In genomic region chr15:63833246-63833696, GRCh38 we compare ENCODE assay signal across 8 cellular contexts. TPM values are rescaled to one million over a fixed set of nuclear protein-coding genes. Genes with fewer than 3 reads are reported as not detected.
A peak's percentile ranks its signal among the peaks of the same experiment; 100 is the strongest.
DNase-seq lines count a peak whose midpoint lies in the region; ATAC-seq lines count a peak whose summit lies in the region.

No MANE protein-coding gene starts in this region.

- peak; percentile 12 to 57 (median 28) for DNase-seq in CD8-positive, alpha-beta memory T cell
- peak; percentile 42 for DNase-seq in activated CD4-positive, alpha-beta T cell treated with anti-CD3 and anti-CD28 coated beads for 48 hours
- peak; percentile 5 for DNase-seq in effector CD4-positive, alpha-beta T cell
- DNase-seq in stimulated activated naive CD8-positive, alpha-beta T cell treated with anti-CD3 and anti-CD28 coated beads, Interleukin-15, Interleukin-2, amounts not matched to agents 100 U/mL and 50 U/mL, for 24 hours, result peak; percentile 41
- DNase-seq in NCI-H1694 (lab: John Stamatoyannopoulos, UW), result no peak

- no peaks in the 10 kb centered on the region for H3K27me3 ChIP-seq in CD8-positive, alpha-beta memory T cell (ENCODE audit: insufficient read depth, low read length, poor library complexity, severe bottlenecking)
- H3K27me3 ChIP-seq in HUES64 (ENCODE audit: insufficient read depth, low read length), result peaks cover 6% of the 10 kb centered on the region; the same call in 1 of the 2 replicates

- no peaks in the 10 kb centered on the region for H3K36me3 ChIP-seq in CD8-positive, alpha-beta memory T cell (ENCODE audit: insufficient read depth, low read length)
- no peaks in the 10 kb centered on the region for H3K36me3 ChIP-seq in HUES64 (ENCODE audit: insufficient read depth, low read length)
- H3K36me3 ChIP-seq in mesodermal cell (ENCODE audit: control insufficient read depth, insufficient read depth, low read length), result no peaks in the 10 kb centered on the region

- H3K4me1 Mint-ChIP-seq in CD8-positive, alpha-beta memory T cell, result peaks cover 51 to 63% (median 52%) of the 10 kb centered on the region in 3 donors

- H3K36me3 Mint-ChIP-seq in CD8-positive, alpha-beta memory T cell, result peaks cover 0 to 17% (median 1%) of the 10 kb centered on the region in 3 donors

- peaks cover 45% of the 10 kb centered on the region for H3K4me1 ChIP-seq in CD8-positive, alpha-beta memory T cell (ENCODE audit: insufficient read depth, low read length)
- H3K4me1 ChIP-seq in HUES64 (ENCODE audit: insufficient read depth, low read length) (peaks cover 6% of the 10 kb centered on the region), mesodermal cell (ENCODE audit: control insufficient read depth, insufficient read depth, low read length, poor library complexity, severe bottlenecking) (peaks cover 8% of the 10 kb centered on the region)

- ATAC-seq in GM21447 (IDR thresholded peaks at IDR 0.05; ENCODE audit: unreplicated experiment), result peak; percentile 32
- peak; percentile 55 for ATAC-seq in stimulated activated naive CD8-positive, alpha-beta T cell treated with anti-CD3 and anti-CD28 coated beads, Interleukin-15, Interleukin-2, amounts not matched to agents 100 U/mL and 50 U/mL, for 24 hours

- peak overlapping the region; percentile 98 for H3K9ac ChIP-seq in HUES64 (ENCODE audit: low read depth, low read length)

- peak overlapping the region; percentile 88 to 99 (median 95) for H3K4me3 Mint-ChIP-seq in CD8-positive, alpha-beta memory T cell

- POLR2A ChIA-PET in CD8-positive, alpha-beta memory T cell (lab: Charles Lee), result interaction anchor here (0.6 to 1.9 kb wide), 9 partner anchors 9 to 160 kb away, joined by 3 to 6 read pairs (median 4); no protein-coding TSS in a partner anchor

- no peaks in the 10 kb centered on the region for H3K9me3 ChIP-seq in CD8-positive, alpha-beta memory T cell (ENCODE audit: low read length)
- H3K9me3 ChIP-seq in HUES64 (ENCODE audit: insufficient read depth, low read depth, low read length), result no peaks in the 10 kb centered on the region
- H3K9me3 ChIP-seq in mesodermal cell (ENCODE audit: control insufficient read depth, low read length), result no peaks in the 10 kb centered on the region

- peak overlapping the region; percentile 84 to 100 (median 96) for H3K27ac Mint-ChIP-seq in CD8-positive, alpha-beta memory T cell

- peaks cover 0 to 5% of the 10 kb centered on the region in 2 donors for H3K27me3 Mint-ChIP-seq in CD8-positive, alpha-beta memory T cell

- H3K4me3 ChIP-seq in CD8-positive, alpha-beta memory T cell (ENCODE audit: low read length), result peak overlapping the region; percentile 72
- peak overlapping the region; percentile 85 for H3K4me3 ChIP-seq in HUES64 (ENCODE audit: low read length)
- peak overlapping the region; percentile 91 for H3K4me3 ChIP-seq in mesodermal cell (ENCODE audit: extremely low read depth, insufficient read depth, low read length, poor library complexity, severe bottlenecking)

- CTCF ChIA-PET in CD8-positive, alpha-beta memory T cell (lab: Charles Lee), result interaction anchor here (1.0 to 1.7 kb wide), 8 partner anchors 10 to 224 kb away, joined by 3 to 7 read pairs (median 4); partner anchors contain the start of gene DAPK2

- under 1% methylated on average over 45 of the region's 45 CpGs for WGBS in HUES64
- whole genome bisulfite sequencing in mesodermal cell (ENCODE audit: insufficient coverage in 2 of 2), 2 experiments, result 0 to 1% methylated on average over 9 to 23 of the region's 45 CpGs

- no peaks in the 10 kb centered on the region for H3K9me3 Mint-ChIP-seq in CD8-positive, alpha-beta memory T cell

- peak overlapping the region; percentile 94 for H3K27ac ChIP-seq in CD8-positive, alpha-beta memory T cell (ENCODE audit: low read depth, low read length)
- H3K27ac ChIP-seq in HUES64 (ENCODE audit: low read depth, low read length) (no peak overlapping the region), mesodermal cell (ENCODE audit: low read depth, low read length, severe bottlenecking) (peak overlapping the region; percentile 86)

RNA-seq across cellular contexts. Expression of gene HERC1, which starts 0.5 kb away (rescaled TPM):
- 10 to 100 TPM; 47.7 to 60.8 TPM for total RNA-seq in CD8-positive, alpha-beta memory T cell
- polyA plus RNA-seq in CD8-positive, alpha-beta memory T cell, result 32.8 TPM
- polyA plus RNA-seq in HUES64 (2013, experiment 1 of 2), result 17.8 TPM
- 16.2 TPM for polyA plus RNA-seq in HUES64 (2013, experiment 2 of 2)
- 40.0 TPM for polyA plus RNA-seq in mesodermal cell (2013, experiment 1 of 2)
- 27.0 TPM for polyA plus RNA-seq in mesodermal cell (2013, experiment 2 of 2)
